In the genomic region with DNA sequence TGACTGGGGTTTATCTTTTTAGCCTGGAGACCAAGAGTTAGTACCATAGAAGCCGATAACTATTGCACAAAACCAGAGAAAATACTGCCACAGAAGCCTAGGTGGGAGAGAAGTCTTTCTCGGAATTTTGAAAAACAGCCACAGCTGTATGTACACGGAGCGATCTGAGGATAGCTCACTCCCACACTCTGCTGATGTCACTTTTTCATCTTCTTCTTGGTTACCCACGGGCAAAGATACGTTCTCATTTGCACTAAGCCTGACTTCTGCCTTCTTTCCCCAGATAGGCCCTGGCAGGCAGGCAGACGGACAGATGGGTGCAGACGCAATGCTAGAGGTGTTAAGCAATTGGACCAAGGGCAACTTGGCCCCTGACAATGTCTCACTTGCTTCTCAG, we compare ENCODE assay signal across 1 cellular context.
A peak's percentile ranks its signal among the peaks of the same experiment; 100 is the strongest.
TF ChIP-seq lines count a peak whose summit lies in the region.

No MANE protein-coding gene starts in this region.

TF ChIP-seq in HepG2, 621 proteins besides CTCF, POLR2A, EP300 and RAD21:
- TF ChIP-seq ZFP36L1 (CRISPR knock-in tag; IDR thresholded peaks at IDR 0.05) (no peak), AHR (CRISPR knock-in tag; IDR thresholded peaks at IDR 0.05) (0 out of 2 replicates have a peak, but pooled peaks have one; percentile 0)
- TF ChIP-seq, protein P1, sequence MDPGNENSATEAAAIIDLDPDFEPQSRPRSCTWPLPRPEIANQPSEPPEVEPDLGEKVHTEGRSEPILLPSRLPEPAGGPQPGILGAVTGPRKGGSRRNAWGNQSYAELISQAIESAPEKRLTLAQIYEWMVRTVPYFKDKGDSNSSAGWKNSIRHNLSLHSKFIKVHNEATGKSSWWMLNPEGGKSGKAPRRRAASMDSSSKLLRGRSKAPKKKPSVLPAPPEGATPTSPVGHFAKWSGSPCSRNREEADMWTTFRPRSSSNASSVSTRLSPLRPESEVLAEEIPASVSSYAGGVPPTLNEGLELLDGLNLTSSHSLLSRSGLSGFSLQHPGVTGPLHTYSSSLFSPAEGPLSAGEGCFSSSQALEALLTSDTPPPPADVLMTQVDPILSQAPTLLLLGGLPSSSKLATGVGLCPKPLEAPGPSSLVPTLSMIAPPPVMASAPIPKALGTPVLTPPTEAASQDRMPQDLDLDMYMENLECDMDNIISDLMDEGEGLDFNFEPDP (CRISPR knock-in tag; conservative IDR thresholded peaks at IDR 0.05): 0 out of 2 replicates have a peak, but pooled peaks have one; percentile 73
TF ChIP-seq in HepG2: peak in this region for 2.
